Comparison of ENCODE assay signal across 11 cellular contexts in the genomic region with DNA sequence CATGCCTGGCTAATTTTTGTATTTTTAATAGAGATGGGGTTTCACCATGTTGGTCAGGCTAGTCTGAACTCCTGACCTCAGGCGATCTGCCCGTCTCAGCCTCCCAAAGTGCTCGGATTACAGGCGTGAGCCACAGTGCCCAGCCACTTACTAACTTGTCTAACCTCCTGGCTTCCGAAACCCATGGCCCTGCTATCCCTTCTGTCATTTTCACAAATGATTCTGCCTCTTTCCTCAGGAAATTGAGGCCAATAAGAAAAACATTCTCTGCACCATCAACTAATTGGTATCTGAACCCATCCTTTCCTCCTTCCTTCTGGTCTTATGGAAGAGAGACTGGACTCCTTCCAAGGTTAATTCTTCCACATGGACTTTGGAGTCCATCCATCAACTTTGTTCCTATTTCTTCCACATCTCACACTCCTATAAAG. TPM values are rescaled to one million over a fixed set of nuclear protein-coding genes. Genes with fewer than 3 reads are reported as not detected.
DNase-seq lines count a peak whose midpoint lies in the region; ATAC-seq, FAIRE-seq and TF ChIP-seq lines count a peak whose summit lies in the region.
"Had no signal": no experiment of that assay in that cellular context is flagged by ENCODE, and none has a peak within 500 bp of the region (broad histone marks: within the 10 kb centered on the region; RNA-seq: fewer than 3 reads in every experiment).

No MANE protein-coding gene starts in this region.

- peak overlapping the region in 1 of 2 experiments; percentile 14; a peak in 1 of 4 replicates for H3K4me3 ChIP-seq in SK-N-SH (ENCODE audit: low read depth in 2 of 2, low read length in 1 of 2)
- H3K4me3 ChIP-seq in foreskin fibroblast (ENCODE audit: low read depth in 1 of 2, low read length in 2 of 2) = no peak overlapping the region

- peak; percentile 51 for ATAC-seq in sciatic nerve

- no peaks in the 10 kb centered on the region for H3K9me3 ChIP-seq in SK-N-SH

- POLR2A ChIA-PET in SK-N-SH (lab: Yijun Ruan, JAX) = no interaction called here

- peak overlapping the region; percentile 50 to 88; a peak in 3 of 4 replicates for H3K27ac ChIP-seq in SK-N-SH (ENCODE audit: low read depth in 2 of 2, low read length in 1 of 2)

- H3K4me1 ChIP-seq in SK-N-SH (ENCODE audit: control insufficient read depth in 1 of 2, insufficient read depth in 2 of 2, low read depth in 1 of 2, low read length in 1 of 2) = peaks cover 0 to 11% of the 10 kb centered on the region in 2 experiments; a peak in 2 of 4 replicates

- CTCF ChIA-PET in SK-N-SH (lab: Yijun Ruan, JAX) = no interaction called here

- in situ Hi-C loops in Caki2 (cut with HindIII; ENCODE audit: low pct_unique_long_range_greater_than_20kb, low sequenced_read_pairs) = no loop called here

- DNase-seq in Caki2 (ENCODE audit: low read depth) (peak; percentile 67), SK-N-SH (no peak), foreskin fibroblast (peak; percentile 44 to 82), sciatic nerve (ENCODE audit: low spot score) (no peak), D721Med (ENCODE audit: insufficient read length, low spot score) (no peak), iPS-NIHi11 (ENCODE audit: low spot score) (no peak), NCI-H345 (lab: John Stamatoyannopoulos, UW) (no peak)
- DNase-seq in activated CD8-positive, alpha-beta memory T cell treated with anti-CD3 and anti-CD28 coated beads, Interleukin-2, amount 50 U/mL, for 48 hours = no peak
- DNase-seq: activated CD4-positive, alpha-beta T cell treated with anti-CD3 and anti-CD28 coated beads, Interleukin-2, amount 50 U/mL, for 4 hours; COR-L47; stimulated activated CD4-positive, alpha-beta T cell treated with anti-CD3 and anti-CD28 coated beads, Interleukin-4, amount 100 ng/mL, for 24 hours had no signal

- H2AFZ ChIP-seq in SK-N-SH (ENCODE audit: low read depth) = peak overlapping the region; percentile 72

- no peaks in the 10 kb centered on the region for H3K27me3 ChIP-seq in SK-N-SH (ENCODE audit: insufficient read depth)

- no peak for TF ChIP-seq CTCF in SK-N-SH (IDR thresholded peaks at IDR 0.05)
- no peak for TF ChIP-seq CTCF in foreskin fibroblast (IDR thresholded peaks at IDR 0.05; ENCODE audit: low read depth, low read length)
- TF ChIP-seq CTCF in D721Med (IDR thresholded peaks at IDR 0.05; ENCODE audit: insufficient read depth, missing control alignments) = no peak

- peak overlapping the region; percentile 43; the same call in 1 of the 2 replicates for H3K9ac ChIP-seq in SK-N-SH

- peaks cover 19% of the 10 kb centered on the region for H3F3A ChIP-seq in SK-N-SH (replicated peaks; ENCODE audit: insufficient read depth)

- no peaks in the 10 kb centered on the region for H4K20me1 ChIP-seq in SK-N-SH (ENCODE audit: insufficient read depth)

- no peaks in the 10 kb centered on the region for H3K36me3 ChIP-seq in SK-N-SH (replicated peaks in 1 of 2; ENCODE audit: control insufficient read depth in 1 of 2, insufficient read depth in 2 of 2, low read length in 1 of 2)

- 12% methylated on average over 5 of the region's 5 CpGs for WGBS in SK-N-SH (ENCODE audit: low lambda C conversion rate)

- H3K79me2 ChIP-seq in SK-N-SH (ENCODE audit: insufficient read depth) = no peaks in the 10 kb centered on the region; the same call in 1 of the 2 replicates

- no peak for FAIRE-seq in D721Med (lab: Jason Lieb, UNC)

- intact Hi-C loops in sciatic nerve (cut with DNase I) = no loop called here

- H3K4me2 ChIP-seq in SK-N-SH = peak overlapping the region; percentile 45

- TF ChIP-seq RAD21 in SK-N-SH (IDR thresholded peaks at IDR 0.05; ENCODE audit: low read length) = no peak

- TF ChIP-seq EP300 in SK-N-SH (IDR thresholded peaks at IDR 0.05; ENCODE audit: borderline replicate concordance in 1 of 2, low read depth in 1 of 2, low read length in 1 of 2) = no peak; a peak in 1 of 4 replicates

- no peaks in the 10 kb centered on the region for H3K9me2 ChIP-seq in SK-N-SH

TF ChIP-seq in SK-N-SH, 30 proteins besides CTCF, POLR2A, EP300 and RAD21:
- TF ChIP-seq FOXM1 (IDR thresholded peaks at IDR 0.05; ENCODE audit: low read depth) (no peak), SMC3 (IDR thresholded peaks at IDR 0.05; ENCODE audit: low read depth, low read length) (no peak), CHD2 (IDR thresholded peaks at IDR 0.05; ENCODE audit: low read length, partially characterized antibody) (no peak), MXI1 (IDR thresholded peaks at IDR 0.05; ENCODE audit: low read depth, low read length) (no peak), JUND (IDR thresholded peaks at IDR 0.05) (no peak), TCF12 (IDR thresholded peaks at IDR 0.05) (no peak; the same call in 1 of the 2 replicates), NFIC (IDR thresholded peaks at IDR 0.05; ENCODE audit: borderline replicate concordance) (peak; percentile 60), SIN3A (IDR thresholded peaks at IDR 0.05; ENCODE audit: borderline replicate concordance, low read depth, low read length) (no peak), RXRA (IDR thresholded peaks at IDR 0.05; ENCODE audit: borderline replicate concordance, low read depth) (peak; percentile 31; the same call in 1 of the 2 replicates), GABPA (IDR thresholded peaks at IDR 0.05; ENCODE audit: low read depth) (no peak), TAF1 (IDR thresholded peaks at IDR 0.05; ENCODE audit: borderline replicate concordance, low read depth, low read length) (no peak)
- TF ChIP-seq, protein P1, sequence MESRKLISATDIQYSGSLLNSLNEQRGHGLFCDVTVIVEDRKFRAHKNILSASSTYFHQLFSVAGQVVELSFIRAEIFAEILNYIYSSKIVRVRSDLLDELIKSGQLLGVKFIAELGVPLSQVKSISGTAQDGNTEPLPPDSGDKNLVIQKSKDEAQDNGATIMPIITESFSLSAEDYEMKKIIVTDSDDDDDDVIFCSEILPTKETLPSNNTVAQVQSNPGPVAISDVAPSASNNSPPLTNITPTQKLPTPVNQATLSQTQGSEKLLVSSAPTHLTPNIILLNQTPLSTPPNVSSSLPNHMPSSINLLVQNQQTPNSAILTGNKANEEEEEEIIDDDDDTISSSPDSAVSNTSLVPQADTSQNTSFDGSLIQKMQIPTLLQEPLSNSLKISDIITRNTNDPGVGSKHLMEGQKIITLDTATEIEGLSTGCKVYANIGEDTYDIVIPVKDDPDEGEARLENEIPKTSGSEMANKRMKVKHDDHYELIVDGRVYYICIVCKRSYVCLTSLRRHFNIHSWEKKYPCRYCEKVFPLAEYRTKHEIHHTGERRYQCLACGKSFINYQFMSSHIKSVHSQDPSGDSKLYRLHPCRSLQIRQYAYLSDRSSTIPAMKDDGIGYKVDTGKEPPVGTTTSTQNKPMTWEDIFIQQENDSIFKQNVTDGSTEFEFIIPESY (IDR thresholded peaks at IDR 0.05; ENCODE audit: borderline replicate concordance, low read depth) = no peak
- TF ChIP-seq, protein P2, sequence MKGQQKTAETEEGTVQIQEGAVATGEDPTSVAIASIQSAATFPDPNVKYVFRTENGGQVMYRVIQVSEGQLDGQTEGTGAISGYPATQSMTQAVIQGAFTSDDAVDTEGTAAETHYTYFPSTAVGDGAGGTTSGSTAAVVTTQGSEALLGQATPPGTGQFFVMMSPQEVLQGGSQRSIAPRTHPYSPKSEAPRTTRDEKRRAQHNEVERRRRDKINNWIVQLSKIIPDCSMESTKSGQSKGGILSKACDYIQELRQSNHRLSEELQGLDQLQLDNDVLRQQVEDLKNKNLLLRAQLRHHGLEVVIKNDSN (IDR thresholded peaks at IDR 0.05; ENCODE audit: borderline replicate concordance, low read depth) = no peak
- TF ChIP-seq, protein P3, sequence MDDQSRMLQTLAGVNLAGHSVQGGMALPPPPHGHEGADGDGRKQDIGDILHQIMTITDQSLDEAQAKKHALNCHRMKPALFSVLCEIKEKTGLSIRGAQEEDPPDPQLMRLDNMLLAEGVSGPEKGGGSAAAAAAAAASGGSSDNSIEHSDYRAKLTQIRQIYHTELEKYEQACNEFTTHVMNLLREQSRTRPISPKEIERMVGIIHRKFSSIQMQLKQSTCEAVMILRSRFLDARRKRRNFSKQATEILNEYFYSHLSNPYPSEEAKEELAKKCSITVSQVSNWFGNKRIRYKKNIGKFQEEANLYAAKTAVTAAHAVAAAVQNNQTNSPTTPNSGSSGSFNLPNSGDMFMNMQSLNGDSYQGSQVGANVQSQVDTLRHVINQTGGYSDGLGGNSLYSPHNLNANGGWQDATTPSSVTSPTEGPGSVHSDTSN (IDR thresholded peaks at IDR 0.05) = no peak; the same call in 1 of the 2 replicates
- TF ChIP-seq, protein P4, sequence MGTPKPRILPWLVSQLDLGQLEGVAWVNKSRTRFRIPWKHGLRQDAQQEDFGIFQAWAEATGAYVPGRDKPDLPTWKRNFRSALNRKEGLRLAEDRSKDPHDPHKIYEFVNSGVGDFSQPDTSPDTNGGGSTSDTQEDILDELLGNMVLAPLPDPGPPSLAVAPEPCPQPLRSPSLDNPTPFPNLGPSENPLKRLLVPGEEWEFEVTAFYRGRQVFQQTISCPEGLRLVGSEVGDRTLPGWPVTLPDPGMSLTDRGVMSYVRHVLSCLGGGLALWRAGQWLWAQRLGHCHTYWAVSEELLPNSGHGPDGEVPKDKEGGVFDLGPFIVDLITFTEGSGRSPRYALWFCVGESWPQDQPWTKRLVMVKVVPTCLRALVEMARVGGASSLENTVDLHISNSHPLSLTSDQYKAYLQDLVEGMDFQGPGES (IDR thresholded peaks at IDR 0.05; ENCODE audit: low read depth, low read length) = no peak

RNA-seq across cellular contexts. Expression of a gene that starts 27.9 kb away (rescaled TPM):
- total RNA-seq in Caki2 (2014; rRNA removed; shearing (Covaris generic); ENCODE audit: low replicate concordance) = 6.2 and 12.2 TPM in 2 replicates
- polyA plus RNA-seq in SK-N-SH (2012; rRNA removed) = 32.5 and 40.1 TPM in 2 replicates
- 16.0 and 19.0 TPM in 2 replicates for polyA plus RNA-seq in SK-N-SH (2012; cell fraction: cytosol; rRNA removed)
- 127 and 149 TPM in 2 replicates for polyA plus RNA-seq in SK-N-SH (2012; cell fraction: nucleus; rRNA removed)
- 91.9 TPM for total RNA-seq in sciatic nerve

Comparison
In these comparisons a context has a peak if more than half of its experiments do, and no peak if none do; other contexts are left out.
1. DNase-seq: peak in Caki2 (single experiment) and foreskin fibroblast (2 of 2); none in SK-N-SH (single experiment), sciatic nerve (single experiment), D721Med (single experiment), iPS-NIHi11 (single experiment), NCI-H345 (single experiment) and activated CD8-positive, alpha-beta memory T cell treated with anti-CD3 and anti-CD28 coated beads, Interleukin-2, amount 50 U/mL, for 48 hours (single experiment).